Comparison of ENCODE assay signal across 8 cellular contexts in the genomic region with DNA sequence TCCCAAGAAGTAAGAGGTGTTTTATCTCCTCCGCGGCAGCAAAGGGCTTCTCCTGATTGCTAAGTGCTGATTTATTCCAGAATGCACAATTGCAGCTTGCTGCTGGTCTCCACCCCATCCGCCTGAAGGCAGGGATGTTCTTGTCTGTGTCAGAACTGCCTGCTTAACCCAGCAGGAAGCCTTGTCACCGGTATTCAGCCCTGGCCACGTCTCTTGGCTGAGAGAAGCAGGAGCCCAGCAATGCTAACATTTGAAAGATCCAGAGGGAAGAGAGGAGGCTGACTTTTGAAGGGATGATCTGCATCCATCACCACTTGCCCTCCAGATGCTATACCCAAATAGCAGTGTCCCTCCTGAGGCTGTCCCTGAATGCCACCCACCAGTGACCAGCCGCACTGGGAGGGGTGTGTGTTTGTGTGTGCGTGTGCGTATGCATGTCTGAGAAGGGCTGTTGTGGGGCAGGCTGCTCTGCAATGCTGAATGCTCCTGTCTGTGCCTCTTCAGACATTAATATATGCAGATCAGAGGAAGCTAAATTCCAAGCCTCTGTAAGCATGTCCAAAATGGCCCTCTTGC. TPM values are rescaled to one million over a fixed set of nuclear protein-coding genes. Genes with fewer than 3 reads are reported as not detected.
A peak's percentile ranks its signal among the peaks of the same experiment; 100 is the strongest.
DNase-seq lines count a peak whose midpoint lies in the region; ATAC-seq and TF ChIP-seq lines count a peak whose summit lies in the region.

No MANE protein-coding gene starts in this region.

- H3K9me3 Mint-ChIP-seq in HFFc6 = no peaks in the 10 kb centered on the region

- DNase-seq in HFFc6 = no peak
- peak; percentile 35 to 48 for DNase-seq in activated CD4-positive, alpha-beta T cell treated with anti-CD3 and anti-CD28 coated beads, Interleukin-2, amount 50 U/mL, for 48 hours
- DNase-seq in foreskin fibroblast = peak; percentile 24 to 66
- DNase-seq in skeletal muscle cell (ENCODE audit: low read depth) = no peak
- DNase-seq in GM10248 (ENCODE audit: extremely low spot score) = no peak
- no peak for DNase-seq in UCSD-AML1 (lab: John Stamatoyannopoulos, UW; ENCODE audit: unreplicated experiment)
- no peak for DNase-seq in NCI-H1436 treated with DMSO at 0.1 percent for 48 hours (lab: John Stamatoyannopoulos, UW)

- POLR2A ChIA-PET in GM10248 (lab: Yijun Ruan, JAX) = no interaction called here

- no peak overlapping the region for H3K27ac Mint-ChIP-seq in HFFc6

- peaks cover 26% of the 10 kb centered on the region for H3K27me3 Mint-ChIP-seq in HFFc6 (ENCODE audit: insufficient read depth)

- H3K4me3 Mint-ChIP-seq in HFFc6 = peak overlapping the region; percentile 76; the same call in 1 of the 2 replicates

- CTCF ChIA-PET in GM10248 (lab: Yijun Ruan, JAX) = interaction anchor here (1.4 kb wide), 1 partner anchor 27 kb away, joined by 3 read pairs; no protein-coding TSS in a partner anchor

- ATAC-seq in GM21576 (IDR thresholded peaks at IDR 0.05; ENCODE audit: unreplicated experiment) = no peak

- H3K4me3 ChIP-seq in foreskin fibroblast (ENCODE audit: low read depth in 1 of 2, low read length in 2 of 2) (peak overlapping the region in 1 of 2 donors; percentile 38), skeletal muscle cell (ENCODE audit: low read depth, low read length) (peak overlapping the region; percentile 6)

- no peaks in the 10 kb centered on the region for H3K36me3 Mint-ChIP-seq in HFFc6 (ENCODE audit: low read depth)

- TF ChIP-seq CTCF in HFFc6 (IDR thresholded peaks at IDR 0.05) (no peak), foreskin fibroblast (IDR thresholded peaks at IDR 0.05; ENCODE audit: low read depth, low read length) (no peak), GM10248 (IDR thresholded peaks at IDR 0.05; ENCODE audit: control extremely low read depth, extremely low read depth, low read depth, missing control alignments) (no peak)

- peaks cover 12% of the 10 kb centered on the region for H3K4me1 Mint-ChIP-seq in HFFc6 (ENCODE audit: low read depth)

RNA-seq across cellular contexts. Expression of a gene that starts 4.0 kb away (rescaled TPM):
- not detected for total RNA-seq in HFFc6 (2021; fragmentation: NEBNext Ultra II Directional; extraction: Animal tissue kit (Norgen Biotek cat#: 25700))

Comparison
In these comparisons a context has a peak if more than half of its experiments do, and no peak if none do; other contexts are left out.
1. DNase-seq: peak in activated CD4-positive, alpha-beta T cell treated with anti-CD3 and anti-CD28 coated beads, Interleukin-2, amount 50 U/mL, for 48 hours (2 of 2) and foreskin fibroblast (2 of 2); none in HFFc6 (single experiment), skeletal muscle cell (single experiment), GM10248 (single experiment), UCSD-AML1 (single experiment) and NCI-H1436 treated with DMSO at 0.1 percent for 48 hours (single experiment).